Comparison of ENCODE assay signal across 29 cellular contexts in the genomic region with DNA sequence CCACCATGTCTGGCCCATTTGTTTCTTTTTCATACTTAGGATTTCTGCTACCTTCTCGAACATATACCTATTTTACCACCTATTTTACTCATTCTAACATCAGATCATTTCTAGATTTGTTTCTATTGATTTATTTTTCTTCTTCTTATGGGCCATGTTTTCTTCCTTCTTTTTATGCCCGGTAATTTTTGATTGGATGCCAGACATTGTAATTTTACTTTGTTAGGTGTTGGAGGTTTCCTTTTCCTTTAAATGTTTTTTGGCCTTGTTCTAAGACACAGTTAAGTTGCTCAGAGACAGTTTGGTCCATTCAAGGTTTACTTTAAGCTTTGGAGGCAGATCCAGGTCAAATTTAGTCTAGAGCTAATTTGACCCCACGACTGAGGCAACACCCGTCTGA.
"Had no signal": no experiment of that assay in that cellular context is flagged by ENCODE, and none has a peak within 500 bp of the region (broad histone marks: within the 10 kb centered on the region; RNA-seq: fewer than 3 reads in every experiment).

No MANE protein-coding gene starts in this region.

- H3K4me3 ChIP-seq: stomach, suprapubic skin, testis, thoracic aorta, thyroid gland, tibial artery, tibial nerve, transverse colon, upper lobe of left lung, upper lobe of right lung, uterus, vagina had no signal

- H3K36me3 Mint-ChIP-seq: stimulated activated effector memory CD8-positive, alpha-beta T cell treated with anti-CD3 and anti-CD28 coated beads, Interleukin-12 subunit alpha, Interleukin-12 subunit beta, amount 100 ng/mL, for 72 hours; type B pancreatic cell had no signal

- H3K27ac ChIP-seq: stomach, suprapubic skin, testis, thoracic aorta, thyroid gland, tibial artery, tibial nerve, transverse colon, upper lobe of left lung, upper lobe of right lung, uterus, vagina had no signal

- H3K27me3 ChIP-seq: testis, thyroid gland, upper lobe of left lung, upper lobe of right lung, uterus, vagina had no signal

- H3K4me1 Mint-ChIP-seq: stimulated activated naive CD8-positive, alpha-beta T cell treated with anti-CD3 and anti-CD28 coated beads, Interleukin-15, amount 100 ng/mL, for 72 hours had no signal

- ATAC-seq: stimulated activated effector memory CD8-positive, alpha-beta T cell treated with anti-CD3 and anti-CD28 coated beads, Interleukin-12 subunit alpha, Interleukin-12 subunit beta, amount 100 ng/mL, for 72 hours; stimulated activated memory B cell treated with anti-CD40 and anti-IgM and Interleukin-4, amounts not matched to agents 10 μg/mL and 1 μg/mL and 100 μg/mL, for 72 hours; stimulated activated naive B cell treated with anti-CD40 and anti-IgM and Interleukin-4, amounts not matched to agents 10 μg/mL and 1 μg/mL and 100 μg/mL, for 72 hours; stimulated activated naive CD8-positive, alpha-beta T cell treated with anti-CD3 and anti-CD28 coated beads, Interleukin-15, amount 100 ng/mL, for 72 hours; stimulated activated naive CD8-positive, alpha-beta T cell treated with anti-CD3 and anti-CD28 coated beads, Interleukin-15, Interleukin-2, amounts not matched to agents 100 U/mL and 50 U/mL, for 24 hours; upper lobe of right lung had no signal

- H3K9me3 ChIP-seq: suprapubic skin, testis, thyroid gland, upper lobe of right lung, uterus, vagina had no signal

- FAIRE-seq: urothelium cell line had no signal

- H3K4me3 Mint-ChIP-seq: stimulated activated effector memory CD8-positive, alpha-beta T cell treated with anti-CD3 and anti-CD28 coated beads, Interleukin-12 subunit alpha, Interleukin-12 subunit beta, amount 100 ng/mL, for 72 hours; stimulated activated memory B cell treated with anti-CD40 and anti-IgM and Interleukin-4, amounts not matched to agents 10 μg/mL and 1 μg/mL and 100 μg/mL, for 72 hours; stimulated activated naive B cell treated with anti-CD40 and anti-IgM and Interleukin-4, amounts not matched to agents 10 μg/mL and 1 μg/mL and 100 μg/mL, for 72 hours; stimulated activated naive CD8-positive, alpha-beta T cell treated with anti-CD3 and anti-CD28 coated beads, Interleukin-15, amount 100 ng/mL, for 72 hours; stimulated activated naive CD8-positive, alpha-beta T cell treated with anti-CD3 and anti-CD28 coated beads, Interleukin-15, Interleukin-2, amounts not matched to agents 100 ng/mL and 50 ng/mL, for 24 hours; type B pancreatic cell had no signal

- H3K27ac Mint-ChIP-seq: stimulated activated effector memory CD8-positive, alpha-beta T cell treated with anti-CD3 and anti-CD28 coated beads, Interleukin-12 subunit alpha, Interleukin-12 subunit beta, amount 100 ng/mL, for 72 hours; stimulated activated memory B cell treated with anti-CD40 and anti-IgM and Interleukin-4, amounts not matched to agents 10 μg/mL and 1 μg/mL and 100 μg/mL, for 72 hours; stimulated activated naive B cell treated with anti-CD40 and anti-IgM and Interleukin-4, amounts not matched to agents 10 μg/mL and 1 μg/mL and 100 μg/mL, for 72 hours; stimulated activated naive CD8-positive, alpha-beta T cell treated with anti-CD3 and anti-CD28 coated beads, Interleukin-15, amount 100 ng/mL, for 72 hours; type B pancreatic cell had no signal

- H3K4me1 ChIP-seq: stomach, suprapubic skin, thyroid gland, tibial artery, tibial nerve, transverse colon, upper lobe of left lung, upper lobe of right lung, uterus, vagina had no signal

- H3K9me3 Mint-ChIP-seq: type B pancreatic cell had no signal

- DNase-seq: stimulated activated CD4-positive, alpha-beta T cell treated with anti-CD3 and anti-CD28 coated beads, Interleukin-2, amount 100 ng/mL, for 48 hours; stimulated activated CD4-positive, alpha-beta T cell treated with anti-CD3 and anti-CD28 coated beads, Interleukin-4, amount 100 ng/mL, for 1 hour; stimulated activated CD4-positive, alpha-beta T cell treated with anti-CD3 and anti-CD28 coated beads, Interleukin-4, amount 100 ng/mL, for 24 hours; stimulated activated CD4-positive, alpha-beta T cell treated with anti-CD3 and anti-CD28 coated beads, Interleukin-4, amount 100 ng/mL, for 4 hours; stimulated activated CD8-positive, alpha-beta memory T cell treated with anti-CD3 and anti-CD28 coated beads, Interleukin-4, amount 100 ng/mL, for 48 hours; stimulated activated naive B cell treated with anti-CD40 and anti-IgM and Interleukin-4, amounts not matched to agents 10 μg/mL and 1 μg/mL and 100 μg/mL, for 72 hours; stimulated activated naive CD4-positive, alpha-beta T cell; stimulated activated naive CD4-positive, alpha-beta T cell treated with Interleukin-2 at 50 U/mL for 16 hours; stimulated activated naive CD8-positive, alpha-beta T cell treated with anti-CD3 and anti-CD28 coated beads, Interleukin-15, amount 100 ng/mL, for 72 hours; stimulated activated naive CD8-positive, alpha-beta T cell treated with anti-CD3 and anti-CD28 coated beads, Interleukin-15, Interleukin-2, amounts not matched to agents 100 U/mL and 50 U/mL, for 24 hours; stomach; substantia nigra; testis; thyroid gland; transverse colon; trophoblast cell; upper lobe of left lung; upper lobe of right lung; uterus had no signal

- H3K36me3 ChIP-seq: stomach, suprapubic skin, thoracic aorta, thyroid gland, tibial artery, tibial nerve, transverse colon, upper lobe of left lung, upper lobe of right lung, uterus, vagina had no signal
